ENCODE assay signal across 1 cellular context in the genomic region with DNA sequence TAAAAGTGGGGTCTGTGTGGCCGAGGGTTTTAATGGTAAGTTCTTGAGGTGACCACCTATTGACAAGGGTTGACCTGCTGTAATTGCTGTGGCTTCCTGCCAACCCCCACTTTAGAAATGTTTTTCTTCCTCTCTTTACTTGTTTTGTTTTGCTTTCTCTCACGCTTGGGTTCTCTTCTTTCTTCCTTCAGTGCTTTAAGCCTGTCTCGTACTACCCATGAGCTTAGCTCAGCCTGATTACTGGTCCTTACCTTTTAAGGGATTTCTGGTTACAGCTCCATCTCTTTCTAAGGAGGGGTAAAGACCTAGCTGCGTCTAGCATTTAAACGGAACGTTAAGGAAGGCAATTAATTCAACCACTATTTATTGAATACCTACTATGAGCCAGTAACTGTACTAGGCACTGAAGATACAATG.
TF ChIP-seq lines count a peak whose summit lies in the region.

No MANE protein-coding gene starts in this region.

TF ChIP-seq in GM23338, 12 proteins besides CTCF, POLR2A, EP300 and RAD21 (continued from another document):
- TF ChIP-seq STAT1 (IDR thresholded peaks at IDR 0.05; ENCODE audit: unreplicated experiment) (no peak), POLR2AphosphoS5 (IDR thresholded peaks at IDR 0.05; ENCODE audit: low read depth) (no peak), ZNF114 (CRISPR knock-in tag; IDR thresholded peaks at IDR 0.05) (no peak)
- TF ChIP-seq, protein P1, sequence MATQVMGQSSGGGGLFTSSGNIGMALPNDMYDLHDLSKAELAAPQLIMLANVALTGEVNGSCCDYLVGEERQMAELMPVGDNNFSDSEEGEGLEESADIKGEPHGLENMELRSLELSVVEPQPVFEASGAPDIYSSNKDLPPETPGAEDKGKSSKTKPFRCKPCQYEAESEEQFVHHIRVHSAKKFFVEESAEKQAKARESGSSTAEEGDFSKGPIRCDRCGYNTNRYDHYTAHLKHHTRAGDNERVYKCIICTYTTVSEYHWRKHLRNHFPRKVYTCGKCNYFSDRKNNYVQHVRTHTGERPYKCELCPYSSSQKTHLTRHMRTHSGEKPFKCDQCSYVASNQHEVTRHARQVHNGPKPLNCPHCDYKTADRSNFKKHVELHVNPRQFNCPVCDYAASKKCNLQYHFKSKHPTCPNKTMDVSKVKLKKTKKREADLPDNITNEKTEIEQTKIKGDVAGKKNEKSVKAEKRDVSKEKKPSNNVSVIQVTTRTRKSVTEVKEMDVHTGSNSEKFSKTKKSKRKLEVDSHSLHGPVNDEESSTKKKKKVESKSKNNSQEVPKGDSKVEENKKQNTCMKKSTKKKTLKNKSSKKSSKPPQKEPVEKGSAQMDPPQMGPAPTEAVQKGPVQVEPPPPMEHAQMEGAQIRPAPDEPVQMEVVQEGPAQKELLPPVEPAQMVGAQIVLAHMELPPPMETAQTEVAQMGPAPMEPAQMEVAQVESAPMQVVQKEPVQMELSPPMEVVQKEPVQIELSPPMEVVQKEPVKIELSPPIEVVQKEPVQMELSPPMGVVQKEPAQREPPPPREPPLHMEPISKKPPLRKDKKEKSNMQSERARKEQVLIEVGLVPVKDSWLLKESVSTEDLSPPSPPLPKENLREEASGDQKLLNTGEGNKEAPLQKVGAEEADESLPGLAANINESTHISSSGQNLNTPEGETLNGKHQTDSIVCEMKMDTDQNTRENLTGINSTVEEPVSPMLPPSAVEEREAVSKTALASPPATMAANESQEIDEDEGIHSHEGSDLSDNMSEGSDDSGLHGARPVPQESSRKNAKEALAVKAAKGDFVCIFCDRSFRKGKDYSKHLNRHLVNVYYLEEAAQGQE (IDR thresholded peaks at IDR 0.05; ENCODE audit: unreplicated experiment) = no peak
